Comparison of ENCODE assay signal across 30 cellular contexts in the genomic region with DNA sequence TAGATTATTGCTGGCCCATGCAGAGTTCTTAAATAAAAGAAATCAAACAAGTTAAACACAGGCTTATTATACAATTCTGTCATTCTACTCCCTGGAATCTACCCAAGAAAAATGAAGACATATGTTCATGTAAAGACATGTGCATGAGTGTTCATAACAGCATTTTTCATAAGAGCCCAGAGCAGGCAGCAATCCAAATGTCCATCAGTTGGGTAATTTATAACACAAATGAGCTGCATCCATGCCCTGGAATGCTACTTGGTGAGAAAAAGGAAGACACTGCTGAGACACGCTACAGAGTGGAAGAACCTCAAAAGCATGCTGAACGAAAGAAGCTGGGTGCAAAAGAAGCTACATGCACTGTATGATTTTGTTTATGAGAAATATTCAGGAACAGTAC.
"Had no signal": no experiment of that assay in that cellular context is flagged by ENCODE, and none has a peak within 500 bp of the region (broad histone marks: within the 10 kb centered on the region; RNA-seq: fewer than 3 reads in every experiment).

No MANE protein-coding gene starts in this region.

- H3K27ac ChIP-seq: ascending aorta, KMS-11, Peyer's patch, SJCRH30, SK-N-MC, WERI-Rb-1 had no signal

- H3K4me1 Mint-ChIP-seq: activated CD4-positive, alpha-beta memory T cell treated with anti-CD3 and anti-CD28 coated beads, Interleukin-2, amount 10 ng/mL, durations not matched to agents 7 days and 5 days; activated CD8-positive, alpha-beta memory T cell treated with anti-CD3 and anti-CD28 coated beads, Interleukin-2, amount 10 ng/mL, durations not matched to agents 7 days and 5 days; activated naive CD8-positive, alpha-beta T cell treated with anti-CD3 and anti-CD28 coated beads for 36 hours had no signal

- H3K4me3 Mint-ChIP-seq: activated CD4-positive, alpha-beta memory T cell treated with anti-CD3 and anti-CD28 coated beads, Interleukin-2, amount 10 ng/mL, durations not matched to agents 7 days and 5 days; activated CD8-positive, alpha-beta memory T cell treated with anti-CD3 and anti-CD28 coated beads, Interleukin-2, amount 10 ng/mL, durations not matched to agents 7 days and 5 days; activated naive CD8-positive, alpha-beta T cell treated with anti-CD3 and anti-CD28 coated beads for 36 hours had no signal

- H3K4me1 ChIP-seq: ascending aorta, Peyer's patch, SJCRH30 had no signal

- ATAC-seq: activated CD8-positive, alpha-beta memory T cell treated with anti-CD3 and anti-CD28 coated beads, Interleukin-2, amount 10 ng/mL, durations not matched to agents 7 days and 5 days; PC-3 had no signal

- H3K9me3 ChIP-seq: ascending aorta, SJCRH30 had no signal

- H3K36me3 ChIP-seq: ascending aorta, Peyer's patch, SJCRH30, WERI-Rb-1 had no signal

- H3K27me3 ChIP-seq: ascending aorta, Peyer's patch, SJCRH30 had no signal

- DNase-seq: activated CD4-positive, alpha-beta memory T cell treated with anti-CD3 and anti-CD28 coated beads, Interleukin-2, amount 10 ng/mL, durations not matched to agents 7 days and 5 days; activated CD4-positive, alpha-beta T cell treated with anti-CD3 and anti-CD28 coated beads for 1 hour; activated CD4-positive, alpha-beta T cell treated with anti-CD3 and anti-CD28 coated beads for 48 hours; activated CD4-positive, CD25-positive, alpha-beta regulatory T cell; activated CD8-positive, alpha-beta memory T cell treated with anti-CD3 and anti-CD28 coated beads for 24 hours; activated CD8-positive, alpha-beta memory T cell treated with anti-CD3 and anti-CD28 coated beads, Interleukin-2, amount 10 ng/mL, durations not matched to agents 7 days and 5 days; activated CD8-positive, alpha-beta memory T cell treated with anti-CD3 and anti-CD28 coated beads, Interleukin-2, amount 50 U/mL, for 48 hours; activated effector memory CD4-positive, alpha-beta T cell treated with anti-CD3 and anti-CD28 coated beads, Interleukin-2, amount 50 U/mL, for 16 hours; activated naive CD4-positive, alpha-beta T cell; activated naive CD4-positive, alpha-beta T cell treated with anti-CD3 and anti-CD28 coated beads, Interleukin-2, amount 50 U/mL, for 16 hours; activated naive CD8-positive, alpha-beta T cell treated with anti-CD3 and anti-CD28 coated beads for 36 hours; activated T-cell treated with anti-CD3 and anti-CD28 coated beads, Interleukin-2, amount 50 U/mL, for 48 hours; amygdala; MM.1S; MV-4-11; NCI-H1092; NCI-H146; NCI-H226; NCI-H524 treated with DMSO at 0.1 percent for 48 hours; NK-92 treated with Interleukin-12 subunit alpha and Interleukin-12 subunit beta, amount 100 ng/mL, for 24 hours; PC-3; Peyer's patch; RPMI8226; SHP77; SJCRH30; T1000; WERI-Rb-1 had no signal

- H3K4me3 ChIP-seq: ascending aorta, Peyer's patch, SJCRH30, SK-N-MC had no signal

- H3K9me3 Mint-ChIP-seq: activated naive CD8-positive, alpha-beta T cell treated with anti-CD3 and anti-CD28 coated beads for 36 hours had no signal

- H3K27ac Mint-ChIP-seq: activated CD4-positive, alpha-beta memory T cell treated with anti-CD3 and anti-CD28 coated beads, Interleukin-2, amount 10 ng/mL, durations not matched to agents 7 days and 5 days; activated CD8-positive, alpha-beta memory T cell treated with anti-CD3 and anti-CD28 coated beads, Interleukin-2, amount 10 ng/mL, durations not matched to agents 7 days and 5 days; activated naive CD8-positive, alpha-beta T cell treated with anti-CD3 and anti-CD28 coated beads for 36 hours had no signal

- H3K27me3 Mint-ChIP-seq: activated CD4-positive, alpha-beta memory T cell treated with anti-CD3 and anti-CD28 coated beads, Interleukin-2, amount 10 ng/mL, durations not matched to agents 7 days and 5 days; activated CD8-positive, alpha-beta memory T cell treated with anti-CD3 and anti-CD28 coated beads, Interleukin-2, amount 10 ng/mL, durations not matched to agents 7 days and 5 days; activated naive CD8-positive, alpha-beta T cell treated with anti-CD3 and anti-CD28 coated beads for 36 hours had no signal

- H3K36me3 Mint-ChIP-seq: activated CD8-positive, alpha-beta memory T cell treated with anti-CD3 and anti-CD28 coated beads, Interleukin-2, amount 10 ng/mL, durations not matched to agents 7 days and 5 days; activated naive CD8-positive, alpha-beta T cell treated with anti-CD3 and anti-CD28 coated beads for 36 hours had no signal
